In the genomic region with DNA sequence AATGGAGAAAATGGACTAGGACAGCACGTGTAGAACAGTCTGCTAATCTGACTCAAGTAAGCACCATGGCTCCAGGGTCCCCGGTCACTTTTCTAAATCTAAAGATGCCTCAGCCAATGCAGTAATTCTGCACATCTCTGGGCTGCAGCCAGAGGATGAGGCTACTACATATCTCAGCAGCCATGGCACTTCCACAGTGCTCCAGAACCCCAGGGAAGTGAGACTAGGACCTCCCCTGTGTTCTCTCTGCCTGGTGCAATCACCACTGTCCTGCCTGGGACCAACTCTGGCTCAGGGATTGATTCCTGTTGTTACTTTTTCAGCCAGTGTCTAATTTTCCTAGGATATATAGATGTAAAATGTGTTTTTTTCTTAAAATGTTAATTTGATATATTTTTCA, we compare ENCODE assay signal across 1 cellular context.
TF ChIP-seq lines count a peak whose summit lies in the region.

No MANE protein-coding gene starts in this region.

TF ChIP-seq in HCT116, 20 proteins besides CTCF, POLR2A, EP300 and RAD21:
- TF ChIP-seq ZFX (IDR thresholded peaks at IDR 0.05) (no peak), ELF1 (IDR thresholded peaks at IDR 0.05; ENCODE audit: borderline replicate concordance, low read depth) (no peak), EZH2 (IDR thresholded peaks at IDR 0.05) (no peak), SP1 (IDR thresholded peaks at IDR 0.05; ENCODE audit: low read depth) (no peak), FOSL1 (IDR thresholded peaks at IDR 0.05; ENCODE audit: low read depth) (no peak), POLR2AphosphoS5 (IDR thresholded peaks at IDR 0.05; ENCODE audit: low read depth, low read length) (no peak), CEBPB (IDR thresholded peaks at IDR 0.05; ENCODE audit: low read depth) (no peak), SIN3A (IDR thresholded peaks at IDR 0.05; ENCODE audit: low read depth) (no peak), YY1 (IDR thresholded peaks at IDR 0.05; ENCODE audit: extremely low read depth, insufficient replicate concordance, low read depth, low read length) (no peak), JUND (IDR thresholded peaks at IDR 0.05) (no peak), EGR1 (IDR thresholded peaks at IDR 0.05; ENCODE audit: low read depth) (no peak), CBX3 (IDR thresholded peaks at IDR 0.05; ENCODE audit: low read depth) (no peak), ZNF274 (IDR thresholded peaks at IDR 0.05; ENCODE audit: low read depth, low read length) (no peak), SRF (IDR thresholded peaks at IDR 0.05; ENCODE audit: low read depth) (no peak), EZH2phosphoT487 (IDR thresholded peaks at IDR 0.05; ENCODE audit: borderline replicate concordance) (no peak)
- TF ChIP-seq, protein P1, sequence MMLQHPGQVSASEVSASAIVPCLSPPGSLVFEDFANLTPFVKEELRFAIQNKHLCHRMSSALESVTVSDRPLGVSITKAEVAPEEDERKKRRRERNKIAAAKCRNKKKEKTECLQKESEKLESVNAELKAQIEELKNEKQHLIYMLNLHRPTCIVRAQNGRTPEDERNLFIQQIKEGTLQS (IDR thresholded peaks at IDR 0.05): no peak
- TF ChIP-seq, protein P2, sequence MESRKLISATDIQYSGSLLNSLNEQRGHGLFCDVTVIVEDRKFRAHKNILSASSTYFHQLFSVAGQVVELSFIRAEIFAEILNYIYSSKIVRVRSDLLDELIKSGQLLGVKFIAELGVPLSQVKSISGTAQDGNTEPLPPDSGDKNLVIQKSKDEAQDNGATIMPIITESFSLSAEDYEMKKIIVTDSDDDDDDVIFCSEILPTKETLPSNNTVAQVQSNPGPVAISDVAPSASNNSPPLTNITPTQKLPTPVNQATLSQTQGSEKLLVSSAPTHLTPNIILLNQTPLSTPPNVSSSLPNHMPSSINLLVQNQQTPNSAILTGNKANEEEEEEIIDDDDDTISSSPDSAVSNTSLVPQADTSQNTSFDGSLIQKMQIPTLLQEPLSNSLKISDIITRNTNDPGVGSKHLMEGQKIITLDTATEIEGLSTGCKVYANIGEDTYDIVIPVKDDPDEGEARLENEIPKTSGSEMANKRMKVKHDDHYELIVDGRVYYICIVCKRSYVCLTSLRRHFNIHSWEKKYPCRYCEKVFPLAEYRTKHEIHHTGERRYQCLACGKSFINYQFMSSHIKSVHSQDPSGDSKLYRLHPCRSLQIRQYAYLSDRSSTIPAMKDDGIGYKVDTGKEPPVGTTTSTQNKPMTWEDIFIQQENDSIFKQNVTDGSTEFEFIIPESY (IDR thresholded peaks at IDR 0.05; ENCODE audit: extremely low read depth, insufficient replicate concordance, low read length): no peak
TF ChIP-seq in HCT116: peak in this region for 0.
